ENCODE assay signal across 17 cellular contexts in genomic region chr3:118809696-118810498, GRCh38.
A peak's percentile ranks its signal among the peaks of the same experiment; 100 is the strongest.
DNase-seq lines count a peak whose midpoint lies in the region; ATAC-seq and TF ChIP-seq lines count a peak whose summit lies in the region.
"Had no signal": no experiment of that assay in that cellular context is flagged by ENCODE, and none has a peak within 500 bp of the region (broad histone marks: within the 10 kb centered on the region; RNA-seq: fewer than 3 reads in every experiment).

No MANE protein-coding gene starts in this region.

- H3K4me3 ChIP-seq in GM12865 (ENCODE audit: low read depth, low read length), result peak overlapping the region; percentile 83
- H3K4me3 ChIP-seq: BLaER1 treated with 17β-estradiol and CSF1 and Interleukin-3, amounts not matched to agents 10 nM and 100 nM; vagina had no signal

- ATAC-seq in GM18907 (IDR thresholded peaks at IDR 0.05; ENCODE audit: unreplicated experiment) (peak; percentile 66), HG02610 (IDR thresholded peaks at IDR 0.05; ENCODE audit: unreplicated experiment) (peak; percentile 50), HG03442 (IDR thresholded peaks at IDR 0.05; ENCODE audit: unreplicated experiment) (peak; percentile 41)
- ATAC-seq in effector memory CD8-positive, alpha-beta T cell (replicated peaks), result no peak
- ATAC-seq: left colon; naive thymus-derived CD4-positive, alpha-beta T cell; T-cell had no signal

- H3K27me3 Mint-ChIP-seq in effector memory CD8-positive, alpha-beta T cell, result peaks cover 9 to 30% of the 10 kb centered on the region in 2 donors

- no peak overlapping the region for H3K4me3 Mint-ChIP-seq in effector memory CD8-positive, alpha-beta T cell
- H3K4me3 Mint-ChIP-seq: H9; naive thymus-derived CD4-positive, alpha-beta T cell had no signal

- DNase-seq in GM12865 (ENCODE audit: low read depth) (peak; percentile 71), NCI-H524 treated with DMSO at 0.1 percent for 48 hours (lab: John Stamatoyannopoulos, UW) (no peak), HuH-7 (ENCODE audit: low spot score) (no peak), T-helper 1 cell (no peak)
- no peak for DNase-seq in effector memory CD8-positive, alpha-beta T cell
- DNase-seq: amygdala; H9; IMR-90; left colon; naive thymus-derived CD4-positive, alpha-beta T cell; NCI-H187 treated with DMSO at 0.1 percent for 48 hours; T-cell had no signal

- no peaks in the 10 kb centered on the region for H3K9me3 Mint-ChIP-seq in effector memory CD8-positive, alpha-beta T cell

- H3K4me1 Mint-ChIP-seq in effector memory CD8-positive, alpha-beta T cell (ENCODE audit: low read depth in 2 of 2), result no peaks in the 10 kb centered on the region
- H3K4me1 Mint-ChIP-seq: naive thymus-derived CD4-positive, alpha-beta T cell; T-cell had no signal

- no peak overlapping the region for H3K27ac Mint-ChIP-seq in effector memory CD8-positive, alpha-beta T cell
- H3K27ac Mint-ChIP-seq: naive thymus-derived CD4-positive, alpha-beta T cell; T-cell had no signal

- no peaks in the 10 kb centered on the region for H3K36me3 Mint-ChIP-seq in effector memory CD8-positive, alpha-beta T cell (ENCODE audit: insufficient read depth)
- H3K36me3 Mint-ChIP-seq: naive thymus-derived CD4-positive, alpha-beta T cell; T-cell had no signal

- no peak for TF ChIP-seq CTCF in GM12865 (IDR thresholded peaks at IDR 0.05; ENCODE audit: insufficient read depth, low read depth, low read length, missing control alignments)
